In the genomic region with DNA sequence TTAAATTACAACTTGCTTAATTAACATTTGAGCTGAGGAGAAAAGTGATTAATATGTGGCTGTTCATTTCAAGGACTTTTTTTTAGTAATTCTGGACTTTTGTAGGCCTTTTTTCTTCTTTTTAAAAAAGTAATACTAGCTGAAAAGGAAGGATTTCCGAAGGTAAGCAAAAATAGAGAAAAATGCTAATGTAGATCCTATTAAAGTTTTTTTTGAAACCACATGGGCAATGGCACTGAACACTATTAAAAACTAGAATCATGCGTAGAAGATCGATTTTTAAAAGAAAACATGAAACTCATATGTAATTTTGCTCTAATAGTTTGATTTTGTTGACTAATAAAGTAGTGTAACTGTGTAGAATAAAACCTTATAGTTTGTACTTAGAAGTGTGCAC, we compare ENCODE assay signal across 1 cellular context.
TF ChIP-seq lines count a peak whose summit lies in the region.

No MANE protein-coding gene starts in this region.

TF ChIP-seq in WTC11, 78 proteins besides CTCF, POLR2A, EP300 and RAD21 (continued from another document):
- TF ChIP-seq, protein P1, sequence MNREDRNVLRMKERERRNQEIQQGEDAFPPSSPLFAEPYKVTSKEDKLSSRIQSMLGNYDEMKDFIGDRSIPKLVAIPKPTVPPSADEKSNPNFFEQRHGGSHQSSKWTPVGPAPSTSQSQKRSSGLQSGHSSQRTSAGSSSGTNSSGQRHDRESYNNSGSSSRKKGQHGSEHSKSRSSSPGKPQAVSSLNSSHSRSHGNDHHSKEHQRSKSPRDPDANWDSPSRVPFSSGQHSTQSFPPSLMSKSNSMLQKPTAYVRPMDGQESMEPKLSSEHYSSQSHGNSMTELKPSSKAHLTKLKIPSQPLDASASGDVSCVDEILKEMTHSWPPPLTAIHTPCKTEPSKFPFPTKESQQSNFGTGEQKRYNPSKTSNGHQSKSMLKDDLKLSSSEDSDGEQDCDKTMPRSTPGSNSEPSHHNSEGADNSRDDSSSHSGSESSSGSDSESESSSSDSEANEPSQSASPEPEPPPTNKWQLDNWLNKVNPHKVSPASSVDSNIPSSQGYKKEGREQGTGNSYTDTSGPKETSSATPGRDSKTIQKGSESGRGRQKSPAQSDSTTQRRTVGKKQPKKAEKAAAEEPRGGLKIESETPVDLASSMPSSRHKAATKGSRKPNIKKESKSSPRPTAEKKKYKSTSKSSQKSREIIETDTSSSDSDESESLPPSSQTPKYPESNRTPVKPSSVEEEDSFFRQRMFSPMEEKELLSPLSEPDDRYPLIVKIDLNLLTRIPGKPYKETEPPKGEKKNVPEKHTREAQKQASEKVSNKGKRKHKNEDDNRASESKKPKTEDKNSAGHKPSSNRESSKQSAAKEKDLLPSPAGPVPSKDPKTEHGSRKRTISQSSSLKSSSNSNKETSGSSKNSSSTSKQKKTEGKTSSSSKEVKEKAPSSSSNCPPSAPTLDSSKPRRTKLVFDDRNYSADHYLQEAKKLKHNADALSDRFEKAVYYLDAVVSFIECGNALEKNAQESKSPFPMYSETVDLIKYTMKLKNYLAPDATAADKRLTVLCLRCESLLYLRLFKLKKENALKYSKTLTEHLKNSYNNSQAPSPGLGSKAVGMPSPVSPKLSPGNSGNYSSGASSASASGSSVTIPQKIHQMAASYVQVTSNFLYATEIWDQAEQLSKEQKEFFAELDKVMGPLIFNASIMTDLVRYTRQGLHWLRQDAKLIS (CRISPR knock-in tag; IDR thresholded peaks at IDR 0.05; ENCODE audit: borderline replicate concordance): no peak
- TF ChIP-seq, protein P2, sequence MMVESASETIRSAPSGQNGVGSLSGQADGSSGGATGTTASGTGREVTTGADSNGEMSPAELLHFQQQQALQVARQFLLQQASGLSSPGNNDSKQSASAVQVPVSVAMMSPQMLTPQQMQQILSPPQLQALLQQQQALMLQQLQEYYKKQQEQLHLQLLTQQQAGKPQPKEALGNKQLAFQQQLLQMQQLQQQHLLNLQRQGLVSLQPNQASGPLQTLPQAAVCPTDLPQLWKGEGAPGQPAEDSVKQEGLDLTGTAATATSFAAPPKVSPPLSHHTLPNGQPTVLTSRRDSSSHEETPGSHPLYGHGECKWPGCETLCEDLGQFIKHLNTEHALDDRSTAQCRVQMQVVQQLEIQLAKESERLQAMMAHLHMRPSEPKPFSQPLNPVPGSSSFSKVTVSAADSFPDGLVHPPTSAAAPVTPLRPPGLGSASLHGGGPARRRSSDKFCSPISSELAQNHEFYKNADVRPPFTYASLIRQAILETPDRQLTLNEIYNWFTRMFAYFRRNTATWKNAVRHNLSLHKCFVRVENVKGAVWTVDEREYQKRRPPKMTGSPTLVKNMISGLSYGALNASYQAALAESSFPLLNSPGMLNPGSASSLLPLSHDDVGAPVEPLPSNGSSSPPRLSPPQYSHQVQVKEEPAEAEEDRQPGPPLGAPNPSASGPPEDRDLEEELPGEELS (CRISPR knock-in tag; IDR thresholded peaks at IDR 0.05): no peak
- TF ChIP-seq NFYB (CRISPR knock-in tag; conservative IDR thresholded peaks at IDR 0.05; ENCODE audit: low read depth): no peak
- TF ChIP-seq JUN (CRISPR knock-in tag; IDR thresholded peaks at IDR 0.05): no peak
